In genomic region chr12:101829639-101830390, GRCh38 we compare ENCODE assay signal across 8 cellular contexts. TPM values are rescaled to one million over a fixed set of nuclear protein-coding genes. Genes with fewer than 3 reads are reported as not detected.
DNase-seq lines count a peak whose midpoint lies in the region; ATAC-seq and TF ChIP-seq lines count a peak whose summit lies in the region.

No MANE protein-coding gene starts in this region.

- POLR2A ChIA-PET in HEK293T (lab: Yijun Ruan, JAX) = interaction anchor here (0.8 to 1.5 kb wide), 3 partner anchors 13 to 423 kb away, joined by 3 to 5 read pairs (median 3); partner anchors contain the start of gene ARL1

- H3K4me3 Mint-ChIP-seq in activated naive CD8-positive, alpha-beta T cell = peak overlapping the region; percentile 98
- peak overlapping the region; percentile 100 for H3K4me3 Mint-ChIP-seq in stimulated activated memory B cell treated with anti-CD40 and anti-IgM and Interleukin-4, amounts not matched to agents 10 μg/mL and 1 μg/mL and 100 μg/mL, for 72 hours

- H3K27me3 Mint-ChIP-seq in activated naive CD8-positive, alpha-beta T cell = no peaks in the 10 kb centered on the region
- no peaks in the 10 kb centered on the region for H3K27me3 Mint-ChIP-seq in stimulated activated memory B cell treated with anti-CD40 and anti-IgM and Interleukin-4, amounts not matched to agents 10 μg/mL and 1 μg/mL and 100 μg/mL, for 72 hours

- H3K27me3 ChIP-seq in iPS-15b (ENCODE audit: control insufficient read depth, insufficient read depth, low read length) = no peaks in the 10 kb centered on the region

- H3K9me3 Mint-ChIP-seq in activated naive CD8-positive, alpha-beta T cell (ENCODE audit: low read depth) = no peaks in the 10 kb centered on the region
- H3K9me3 Mint-ChIP-seq in stimulated activated memory B cell treated with anti-CD40 and anti-IgM and Interleukin-4, amounts not matched to agents 10 μg/mL and 1 μg/mL and 100 μg/mL, for 72 hours = no peaks in the 10 kb centered on the region

- peak overlapping the region; percentile 88 for H3K4me3 ChIP-seq in iPS-15b (ENCODE audit: low read depth, low read length)

- H3K36me3 Mint-ChIP-seq in activated naive CD8-positive, alpha-beta T cell = no peaks in the 10 kb centered on the region
- H3K36me3 Mint-ChIP-seq in stimulated activated memory B cell treated with anti-CD40 and anti-IgM and Interleukin-4, amounts not matched to agents 10 μg/mL and 1 μg/mL and 100 μg/mL, for 72 hours = no peaks in the 10 kb centered on the region

- ATAC-seq in stimulated activated memory B cell treated with anti-CD40 and anti-IgM and Interleukin-4, amounts not matched to agents 10 μg/mL and 1 μg/mL and 100 μg/mL, for 72 hours = no peak
- no peak for ATAC-seq in GM19452 (IDR thresholded peaks at IDR 0.05; ENCODE audit: unreplicated experiment)

- H3K4me1 Mint-ChIP-seq in activated naive CD8-positive, alpha-beta T cell (ENCODE audit: low read depth) = peaks cover 56% of the 10 kb centered on the region
- peaks cover 52% of the 10 kb centered on the region for H3K4me1 Mint-ChIP-seq in stimulated activated memory B cell treated with anti-CD40 and anti-IgM and Interleukin-4, amounts not matched to agents 10 μg/mL and 1 μg/mL and 100 μg/mL, for 72 hours

- CTCF ChIA-PET in HEK293T (lab: Yijun Ruan, JAX) = interaction anchor here (0.5 to 2.2 kb wide), 13 partner anchors 8 to 422 kb away, joined by 3 to 15 read pairs (median 3); partner anchors contain the start of gene ARL1

- peak overlapping the region; percentile 61 for H3K9ac ChIP-seq in iPS-15b (ENCODE audit: low read depth, low read length)

- DNase-seq in EL (peak; percentile 36), HT-29 (ENCODE audit: low spot score) (peak; percentile 15), HEK293T (ENCODE audit: extremely low spot score) (no peak), DMS153 treated with DMSO at 0.1 percent for 48 hours (lab: John Stamatoyannopoulos, UW; ENCODE audit: unreplicated experiment) (no peak)

- peak overlapping the region; percentile 94 for H3K27ac Mint-ChIP-seq in activated naive CD8-positive, alpha-beta T cell
- H3K27ac Mint-ChIP-seq in stimulated activated memory B cell treated with anti-CD40 and anti-IgM and Interleukin-4, amounts not matched to agents 10 μg/mL and 1 μg/mL and 100 μg/mL, for 72 hours = peak overlapping the region; percentile 93

- peaks cover 17% of the 10 kb centered on the region for H3K4me1 ChIP-seq in iPS-15b (ENCODE audit: control insufficient read depth, insufficient read depth, low read length)

- H3K9me3 ChIP-seq in iPS-15b (ENCODE audit: control insufficient read depth, insufficient read depth, low read length) = no peaks in the 10 kb centered on the region

- H3K36me3 ChIP-seq in iPS-15b (ENCODE audit: control insufficient read depth, insufficient read depth, low read length) = no peaks in the 10 kb centered on the region

TF ChIP-seq in HEK293T, 16 proteins besides CTCF, POLR2A, EP300 and RAD21:
- TF ChIP-seq PKNOX1 (IDR thresholded peaks at IDR 0.05) = no peak
- no peak for TF ChIP-seq SP1 (IDR thresholded peaks at IDR 0.05)
- TF ChIP-seq BHLHE40 (IDR thresholded peaks at IDR 0.05; ENCODE audit: borderline replicate concordance) = no peak
- TF ChIP-seq FOXK2 (IDR thresholded peaks at IDR 0.05) = no peak
- no peak for TF ChIP-seq L3MBTL2 (conservative IDR thresholded peaks at IDR 0.05)

RNA-seq across cellular contexts. Expression of gene GNPTAB, which starts 0.9 kb away (rescaled TPM):
- total RNA-seq in HT-29 (2014; rRNA removed; shearing (Covaris generic)) = 6.1 and 12.7 TPM in 2 replicates

RNA-seq across cellular contexts. Expression of gene DRAM1, which starts 47.6 kb away (rescaled TPM):
- 1.1 and 1.4 TPM in 2 replicates for total RNA-seq in HT-29 (2014; rRNA removed; shearing (Covaris generic))

Comparison
In these comparisons a context has a peak if more than half of its experiments do, and no peak if none do; other contexts are left out.
1. DNase-seq: peak in EL (single experiment) and HT-29 (single experiment); none in HEK293T (single experiment) and DMS153 treated with DMSO at 0.1 percent for 48 hours (single experiment).